ENCODE assay signal across 8 cellular contexts in genomic region chr19:7919681-7920519, GRCh38. TPM values are rescaled to one million over a fixed set of nuclear protein-coding genes. Genes with fewer than 3 reads are reported as not detected.
DNase-seq lines count a peak whose midpoint lies in the region; ATAC-seq, FAIRE-seq and TF ChIP-seq lines count a peak whose summit lies in the region.

A gene with protein sequence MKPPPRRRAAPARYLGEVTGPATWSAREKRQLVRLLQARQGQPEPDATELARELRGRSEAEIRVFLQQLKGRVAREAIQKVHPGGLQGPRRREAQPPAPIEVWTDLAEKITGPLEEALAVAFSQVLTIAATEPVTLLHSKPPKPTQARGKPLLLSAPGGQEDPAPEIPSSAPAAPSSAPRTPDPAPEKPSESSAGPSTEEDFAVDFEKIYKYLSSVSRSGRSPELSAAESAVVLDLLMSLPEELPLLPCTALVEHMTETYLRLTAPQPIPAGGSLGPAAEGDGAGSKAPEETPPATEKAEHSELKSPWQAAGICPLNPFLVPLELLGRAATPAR (plus strand): TSS chr19:7920338. CDS start chr19:7920367, 29 bp downstream.

- DNase-seq in NCI-H2196 (lab: John Stamatoyannopoulos, UW; ENCODE audit: unreplicated experiment) = peak; percentile 96
- DNase-seq in T47D (ENCODE audit: low read depth in 1 of 2, low spot score in 1 of 2) = peak; percentile 68 to 94
- peak; percentile 85 for DNase-seq in iPS-NIHi11 (ENCODE audit: low spot score)
- DNase-seq in small intestine = peak; percentile 93

- H3K36me3 ChIP-seq in small intestine (ENCODE audit: control insufficient read depth in 2 of 2, insufficient read depth in 2 of 2, low read length in 2 of 2) = peaks cover 4 to 8% of the 10 kb centered on the region in 2 donors

- peak; percentile 66 for ATAC-seq in GM18858 (IDR thresholded peaks at IDR 0.05; ENCODE audit: unreplicated experiment)
- peak; percentile 47 for ATAC-seq in HG03103 (IDR thresholded peaks at IDR 0.05; ENCODE audit: low read depth, unreplicated experiment)

- peak; percentile 55 for FAIRE-seq in A204.1 (lab: Jason Lieb, UNC)
- FAIRE-seq in small intestine (lab: Jason Lieb, UNC) = no peak

- H3K27ac ChIP-seq in VCaP (peak within 1 kb of the TSS; percentile 69), small intestine (ENCODE audit: low read depth in 1 of 2, low read length in 1 of 2) (peak within 1 kb of the TSS; percentile 78 to 93)

- peaks cover 2 to 8% of the 10 kb centered on the region in 2 donors for H3K4me1 ChIP-seq in small intestine (ENCODE audit: control insufficient read depth in 2 of 2, insufficient read depth in 1 of 2, low read depth in 1 of 2, low read length in 1 of 2)

- peaks cover 0 to 20% of the 10 kb centered on the region in 2 donors for H3K27me3 ChIP-seq in small intestine (ENCODE audit: control insufficient read depth in 2 of 2, insufficient read depth in 2 of 2, low read length in 2 of 2)

- H3K9me3 ChIP-seq in small intestine (ENCODE audit: control insufficient read depth, low read depth) = no peaks in the 10 kb centered on the region

- TF ChIP-seq CTCF in VCaP (conservative IDR thresholded peaks at IDR 0.05) = no peak; the same call in 1 of the 2 replicates

- in situ Hi-C loops in T47D (cut with HindIII; ENCODE audit: low pct_unique_long_range_greater_than_20kb, low sequenced_read_pairs) = no loop called here

- H3K4me3 ChIP-seq in small intestine (ENCODE audit: low read depth in 1 of 2, low read length in 2 of 2) = peak within 1 kb of the TSS; percentile 51 to 77

- WGBS in small intestine, 3 donors = 2 to 5% (median 5%) methylated on average over 52 to 60 of the region's 60 CpGs

RNA-seq across cellular contexts. Expression of the gene that starts here (rescaled TPM):
- polyA plus RNA-seq in small intestine = 10 to 100 TPM; 15.7 to 17.3 (median 17.1) TPM

Comparison
In these comparisons a context has a peak if more than half of its experiments do, and no peak if none do; other contexts are left out.
1. Peak in every context shown above with its lines: DNase-seq, ATAC-seq, H3K4me3 ChIP-seq and H3K27ac ChIP-seq.